In genomic region chr20:2515203-2515602, GRCh38 we compare ENCODE assay signal across 1 cellular context.
TF ChIP-seq lines count a peak whose summit lies in the region.

No MANE protein-coding gene starts in this region.

TF ChIP-seq in H1, 55 proteins besides CTCF, POLR2A, EP300 and RAD21:
- TF ChIP-seq MAFK (IDR thresholded peaks at IDR 0.05; ENCODE audit: low read depth, low read length) (peak; percentile 18; the same call in 1 of the 2 replicates), NANOG (IDR thresholded peaks at IDR 0.05; ENCODE audit: insufficient read depth, low read depth, low read length, poor library complexity, severe bottlenecking) (no peak), TAF1 (IDR thresholded peaks at IDR 0.05; ENCODE audit: low read depth, low read length) (no peak), CHD2 (IDR thresholded peaks at IDR 0.05; ENCODE audit: low read length) (no peak), CEBPB (IDR thresholded peaks at IDR 0.05; ENCODE audit: low read depth, low read length) (no peak), CREB1 (IDR thresholded peaks at IDR 0.05) (no peak), POLR2AphosphoS5 (IDR thresholded peaks at IDR 0.05; ENCODE audit: low read depth, low read length) (no peak)
